ENCODE assay signal across 29 cellular contexts in genomic region chr1:7399514-7400125, GRCh38.
"Had no signal": no experiment of that assay in that cellular context is flagged by ENCODE, and none has a peak within 500 bp of the region (broad histone marks: within the 10 kb centered on the region; RNA-seq: fewer than 3 reads in every experiment).

No MANE protein-coding gene starts in this region.

- H3K4me3 ChIP-seq: left lung, lower lobe of right lung, pancreas, prostate gland, skin epidermis, suprapubic skin, thoracic aorta, tibial artery, upper lobe of right lung had no signal

- ATAC-seq: left colon; left lung; lower lobe of right lung; naive thymus-derived CD8-positive, alpha-beta T cell; pancreas; right cardiac atrium; sciatic nerve; stimulated activated naive B cell treated with anti-CD40 and anti-IgM and Interleukin-4, amounts not matched to agents 10 μg/mL and 1 μg/mL and 100 μg/mL, for 72 hours; upper lobe of right lung had no signal

- H3K27ac Mint-ChIP-seq: immature natural killer cell; naive thymus-derived CD8-positive, alpha-beta T cell; nephron; stimulated activated naive B cell treated with anti-CD40 and anti-IgM and Interleukin-4, amounts not matched to agents 10 μg/mL and 1 μg/mL and 100 μg/mL, for 72 hours; stimulated activated naive CD8-positive, alpha-beta T cell treated with anti-CD3 and anti-CD28 coated beads, Interleukin-15, Interleukin-2, amounts not matched to agents 100 ng/mL and 50 ng/mL, for 24 hours had no signal

- H3K4me3 Mint-ChIP-seq: immature natural killer cell; naive thymus-derived CD8-positive, alpha-beta T cell; nephron; neural crest cell; stimulated activated naive B cell treated with anti-CD40 and anti-IgM and Interleukin-4, amounts not matched to agents 10 μg/mL and 1 μg/mL and 100 μg/mL, for 72 hours; stimulated activated naive CD8-positive, alpha-beta T cell treated with anti-CD3 and anti-CD28 coated beads, Interleukin-15, Interleukin-2, amounts not matched to agents 100 ng/mL and 50 ng/mL, for 24 hours had no signal

- H3K4me1 Mint-ChIP-seq: immature natural killer cell; naive thymus-derived CD8-positive, alpha-beta T cell; neural crest cell; stimulated activated naive B cell treated with anti-CD40 and anti-IgM and Interleukin-4, amounts not matched to agents 10 μg/mL and 1 μg/mL and 100 μg/mL, for 72 hours had no signal

- DNase-seq: immature natural killer cell; kidney; left colon; left lung; lower lobe of right lung; naive thymus-derived CD8-positive, alpha-beta T cell; nucleus accumbens; pancreas; posterior cingulate gyrus; retina; right cardiac atrium; stimulated activated CD4-positive, alpha-beta T cell treated with anti-CD3 and anti-CD28 coated beads, Interleukin-12 subunit alpha, Interleukin-12 subunit beta, amount 100 ng/mL, for 4 hours; stimulated activated CD4-positive, alpha-beta T cell treated with anti-CD3 and anti-CD28 coated beads, Interleukin-15, amount 100 ng/mL, for 24 hours; stimulated activated CD4-positive, alpha-beta T cell treated with anti-CD3 and anti-CD28 coated beads, Interleukin-2, amount 100 ng/mL, for 24 hours; stimulated activated CD4-positive, alpha-beta T cell treated with anti-CD3 and anti-CD28 coated beads, Interleukin-4, amount 100 ng/mL, for 1 hour; stimulated activated naive B cell treated with anti-CD40 and anti-IgM and Interleukin-4, amounts not matched to agents 10 μg/mL and 1 μg/mL and 100 μg/mL, for 72 hours; tibial artery; trophoblast cell; upper lobe of right lung had no signal

- H3K27me3 ChIP-seq: left lung, pancreas, suprapubic skin, tibial artery, upper lobe of right lung had no signal

- FAIRE-seq: islet of Langerhans, kidney, pancreas, urothelium cell line had no signal

- H3K27ac ChIP-seq: left lung, lower lobe of right lung, pancreas, prostate gland, skin epidermis, suprapubic skin, thoracic aorta, tibial artery, upper lobe of right lung had no signal

- H3K9me3 ChIP-seq: pancreas, prostate gland, suprapubic skin, upper lobe of right lung had no signal

- H3K36me3 ChIP-seq: left lung, lower lobe of right lung, pancreas, prostate gland, suprapubic skin, thoracic aorta, tibial artery, upper lobe of right lung had no signal

- H3K36me3 Mint-ChIP-seq: immature natural killer cell had no signal

- H3K4me1 ChIP-seq: left lung, lower lobe of right lung, pancreas, prostate gland, suprapubic skin, upper lobe of right lung had no signal
